In the genomic region with DNA sequence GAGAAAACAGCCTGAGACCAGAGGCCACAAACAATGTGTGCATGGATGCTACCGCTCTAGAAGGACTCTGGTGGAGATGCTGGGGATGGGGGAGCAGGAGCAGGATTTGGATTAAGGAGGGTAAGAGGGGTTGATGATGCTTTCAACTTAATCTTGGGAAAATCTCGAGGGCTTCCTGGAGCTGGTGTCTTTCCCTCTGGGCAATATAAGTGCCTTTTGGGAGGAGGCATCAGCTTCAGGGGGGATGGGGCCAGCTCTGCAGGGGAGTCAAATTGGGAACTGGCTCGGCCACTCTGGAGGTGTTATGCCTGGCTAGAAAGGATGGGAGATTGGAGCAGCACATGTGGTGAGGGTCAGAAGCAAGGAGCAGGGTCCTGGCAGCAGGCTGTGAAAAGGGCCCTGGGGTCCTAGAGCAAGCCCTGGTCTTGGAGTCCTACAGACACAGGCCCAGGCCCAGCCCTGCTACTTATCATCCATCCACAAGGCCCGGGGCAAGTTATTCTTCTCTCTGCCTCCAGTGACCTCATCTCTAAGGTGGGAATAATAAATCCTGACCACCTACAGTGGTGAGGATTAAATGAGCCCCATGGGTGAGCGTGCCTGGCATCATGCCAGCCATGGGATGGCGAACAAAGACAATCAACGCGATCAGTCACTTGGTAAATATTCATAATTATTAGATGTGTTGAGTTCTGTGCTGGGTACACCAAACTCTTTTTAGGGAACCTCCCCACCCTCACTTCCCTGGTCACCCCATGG, we compare ENCODE assay signal across 1 cellular context.
TF ChIP-seq lines count a peak whose summit lies in the region.

No MANE protein-coding gene starts in this region.

TF ChIP-seq in HepG2, 621 proteins besides CTCF, POLR2A, EP300 and RAD21:
- TF ChIP-seq AHR (CRISPR knock-in tag; IDR thresholded peaks at IDR 0.05) (no peak), LCORL (IDR thresholded peaks at IDR 0.05) (peak; percentile 70), LCORL (CRISPR knock-in tag; IDR thresholded peaks at IDR 0.05) (no peak)
- TF ChIP-seq, protein P1, sequence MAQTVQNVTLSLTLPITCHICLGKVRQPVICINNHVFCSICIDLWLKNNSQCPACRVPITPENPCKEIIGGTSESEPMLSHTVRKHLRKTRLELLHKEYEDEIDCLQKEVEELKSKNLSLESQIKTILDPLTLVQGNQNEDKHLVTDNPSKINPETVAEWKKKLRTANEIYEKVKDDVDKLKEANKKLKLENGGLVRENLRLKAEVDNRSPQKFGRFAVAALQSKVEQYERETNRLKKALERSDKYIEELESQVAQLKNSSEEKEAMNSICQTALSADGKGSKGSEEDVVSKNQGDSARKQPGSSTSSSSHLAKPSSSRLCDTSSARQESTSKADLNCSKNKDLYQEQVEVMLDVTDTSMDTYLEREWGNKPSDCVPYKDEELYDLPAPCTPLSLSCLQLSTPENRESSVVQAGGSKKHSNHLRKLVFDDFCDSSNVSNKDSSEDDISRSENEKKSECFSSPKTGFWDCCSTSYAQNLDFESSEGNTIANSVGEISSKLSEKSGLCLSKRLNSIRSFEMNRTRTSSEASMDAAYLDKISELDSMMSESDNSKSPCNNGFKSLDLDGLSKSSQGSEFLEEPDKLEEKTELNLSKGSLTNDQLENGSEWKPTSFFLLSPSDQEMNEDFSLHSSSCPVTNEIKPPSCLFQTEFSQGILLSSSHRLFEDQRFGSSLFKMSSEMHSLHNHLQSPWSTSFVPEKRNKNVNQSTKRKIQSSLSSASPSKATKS (CRISPR knock-in tag; IDR thresholded peaks at IDR 0.05): no peak
